8 cellular contexts compared by ENCODE assay signal in genomic region chr1:31938184-31938975, GRCh38. TPM values are rescaled to one million over a fixed set of nuclear protein-coding genes. Genes with fewer than 3 reads are reported as not detected.
A peak's percentile ranks its signal among the peaks of the same experiment; 100 is the strongest.
DNase-seq lines count a peak whose midpoint lies in the region; ATAC-seq, FAIRE-seq and TF ChIP-seq lines count a peak whose summit lies in the region.

PTP4A2 (minus strand) TSS chr1:31938368; CDS start chr1:31919065, 19,303 bp downstream.

- H3K4me1 ChIP-seq in heart right ventricle (peaks cover 19 to 85% (median 49%) of the 10 kb centered on the region in 9 donors), upper lobe of right lung (peaks cover 67% of the 10 kb centered on the region)

- no peaks in the 10 kb centered on the region for H3K36me3 ChIP-seq in heart right ventricle
- no peaks in the 10 kb centered on the region for H3K36me3 ChIP-seq in upper lobe of right lung

- DNase-seq in GM12891 (ENCODE audit: insufficient read length, low spot score) (peak; percentile 82), NCI-H1417 (lab: John Stamatoyannopoulos, UW) (peak; percentile 94 to 96 (median 95)), T-cell (peak; percentile 26 to 81 (median 70)), amniotic epithelial cell (ENCODE audit: low read depth) (peak; percentile 94), heart right ventricle (peak; percentile 94 to 95), posterior cingulate gyrus (peak; percentile 84 to 98 (median 89)), upper lobe of right lung (peak; percentile 98)

- TF ChIP-seq POLR2A in GM12891 (IDR thresholded peaks at IDR 0.05; ENCODE audit: low read depth, low read length): peak; percentile 57; the same call in 1 of the 2 replicates

- no peaks in the 10 kb centered on the region for H3K36me3 Mint-ChIP-seq in T-cell

- peaks cover 69 to 87% (median 70%) of the 10 kb centered on the region in 3 donors for H3K4me1 Mint-ChIP-seq in T-cell

- H3K27me3 ChIP-seq in heart right ventricle (no peaks in the 10 kb centered on the region), upper lobe of right lung (no peaks in the 10 kb centered on the region)

- H3K9me3 ChIP-seq in heart right ventricle (no peaks in the 10 kb centered on the region), upper lobe of right lung (no peaks in the 10 kb centered on the region)

- TF ChIP-seq CTCF in heart right ventricle (IDR thresholded peaks at IDR 0.05) (peak in 7 of 9 donors; percentile 30 to 87 (median 59)), upper lobe of right lung (IDR thresholded peaks at IDR 0.05) (peak; percentile 18)

- peak within 1 kb of the TSS; percentile 69 to 97 (median 94) for H3K27ac ChIP-seq in heart right ventricle
- H3K27ac ChIP-seq in upper lobe of right lung: peak within 1 kb of the TSS; percentile 84

- peak; percentile 98 for FAIRE-seq in GM12891 (lab: Jason Lieb, UNC)

- H3K27me3 Mint-ChIP-seq in T-cell: no peaks in the 10 kb centered on the region

- no peaks in the 10 kb centered on the region for H3K9me3 Mint-ChIP-seq in T-cell

- ATAC-seq in HG02759 (IDR thresholded peaks at IDR 0.05; ENCODE audit: unreplicated experiment) (peak; percentile 86), T-cell (replicated peaks in 1 of 4) (peak; percentile 69 to 80 (median 74)), heart right ventricle (peak; percentile 92 to 97 (median 96)), upper lobe of right lung (peak; percentile 97)

- POLR2A ChIA-PET in T-cell (lab: Charles Lee): interaction anchor here (0.6 kb wide), 2 partner anchors 17 to 456 kb away, joined by 3 read pairs; partner anchors contain the start of gene BSDC1 (in 1 of the 2)

- WGBS in heart right ventricle, 2 donors: 1% methylated on average over 66 to 82 of the region's 82 CpGs

- H3K4me3 ChIP-seq in heart right ventricle: peak within 1 kb of the TSS; percentile 45 to 75 (median 68)
- peak within 1 kb of the TSS; percentile 62 for H3K4me3 ChIP-seq in upper lobe of right lung

- intact Hi-C loops in heart right ventricle (cut with DNase I): loop anchor here in 1 of 10 donors (2.0 kb wide), 1 partner anchor 16 kb away; no protein-coding TSS in a partner anchor
- intact Hi-C loops in posterior cingulate gyrus (cut with DNase I): loop anchor here (1.0 to 10.0 kb wide), 3 partner anchors 75 to 144 kb away; partner anchors contain the start of gene KHDRBS1
- intact Hi-C loops in upper lobe of right lung (cut with DNase I): no loop called here

- CTCF ChIA-PET in T-cell (lab: Charles Lee): interaction anchor here (0.5 to 3.3 kb wide), 17 partner anchors 11 to 691 kb away, joined by 3 to 28 read pairs (median 5); partner anchors contain the start of genes KPNA6 (in 1 of the 2) and SPOCD1 (in 1 of the 2)

- peak within 1 kb of the TSS; percentile 89 to 94 (median 90) for H3K4me3 Mint-ChIP-seq in T-cell

- peak within 1 kb of the TSS; percentile 95 to 98 for H3K27ac Mint-ChIP-seq in T-cell

TF ChIP-seq in GM12891, 5 proteins besides CTCF, POLR2A, EP300 and RAD21:
- TF ChIP-seq POU2F2 (IDR thresholded peaks at IDR 0.05; ENCODE audit: low read depth, low read length) (no peak), PAX5 (IDR thresholded peaks at IDR 0.05; ENCODE audit: insufficient read depth, low read length, severe bottlenecking) (peak; percentile 73), SPI1 (IDR thresholded peaks at IDR 0.05; ENCODE audit: low read depth, low read length) (no peak; the same call in 1 of the 2 replicates), POLR2AphosphoS5 (IDR thresholded peaks at IDR 0.05; ENCODE audit: low read depth, low read length) (peak; percentile 67; the same call in 1 of the 2 replicates), TAF1 (IDR thresholded peaks at IDR 0.05; ENCODE audit: low read depth, low read length) (peak; percentile 64)

RNA-seq across cellular contexts. Expression of gene PTP4A2, which starts in this region (rescaled TPM):
- polyA plus RNA-seq in GM12891 (2012; ENCODE audit: low read depth, missing spikeins): 213 TPM
- total RNA-seq in T-cell (100 to 1,000 TPM; 187 to 341 (median 224) TPM), heart right ventricle (100 to 1,000 TPM; 206 to 506 (median 236) TPM), upper lobe of right lung (244 TPM)
- polyA plus RNA-seq in heart right ventricle: 100 to 1,000 TPM in 1 of 2 donors, 10 to 100 TPM in 1; 49.5 to 154 TPM

Comparison
In these comparisons a context has a peak if more than half of its experiments do, and no peak if none do; other contexts are left out.
1. Peak in every context shown above with its lines: DNase-seq, ATAC-seq, H3K4me3 ChIP-seq and H3K27ac ChIP-seq.